ENCODE assay signal across 23 cellular contexts in the genomic region with DNA sequence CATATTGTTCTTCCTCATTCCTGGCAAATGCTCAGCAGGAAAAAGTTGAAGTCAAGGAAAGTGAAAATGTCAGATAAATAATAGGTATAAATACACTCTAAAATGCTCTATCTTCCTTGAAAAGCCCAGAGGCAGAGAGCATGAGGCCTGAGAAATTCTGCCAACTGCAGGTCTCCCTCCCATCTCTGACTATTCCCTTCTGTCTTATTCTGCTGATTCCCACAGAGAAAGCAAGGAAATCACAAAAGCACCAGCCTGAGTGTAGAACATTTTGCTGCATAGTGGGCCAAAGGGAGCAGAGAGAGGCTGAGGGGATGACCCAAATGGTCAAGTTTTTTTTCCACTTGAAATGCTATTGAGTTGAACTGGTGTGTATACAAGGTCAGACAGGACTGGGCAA.
"Had no signal": no experiment of that assay in that cellular context is flagged by ENCODE, and none has a peak within 500 bp of the region (broad histone marks: within the 10 kb centered on the region; RNA-seq: fewer than 3 reads in every experiment).

No MANE protein-coding gene starts in this region.

- ATAC-seq: naive thymus-derived CD4-positive, alpha-beta T cell; natural killer cell; psoas muscle; right cardiac atrium; sciatic nerve; stimulated activated naive B cell treated with anti-CD40 and anti-IgM and Interleukin-4, amounts not matched to agents 10 μg/mL and 1 μg/mL and 100 μg/mL, for 72 hours had no signal

- H3K27ac Mint-ChIP-seq: naive thymus-derived CD4-positive, alpha-beta T cell; natural killer cell; nephron; neural progenitor cell; progenitor cell of endocrine pancreas; stimulated activated naive B cell treated with anti-CD40 and anti-IgM and Interleukin-4, amounts not matched to agents 10 μg/mL and 1 μg/mL and 100 μg/mL, for 72 hours; stimulated activated naive CD8-positive, alpha-beta T cell treated with anti-CD3 and anti-CD28 coated beads, Interleukin-15, Interleukin-2, amounts not matched to agents 100 ng/mL and 50 ng/mL, for 24 hours had no signal

- H3K9me3 Mint-ChIP-seq: nephron, neural progenitor cell had no signal

- H3K4me3 Mint-ChIP-seq: naive thymus-derived CD4-positive, alpha-beta T cell; natural killer cell; nephron; neural progenitor cell; stimulated activated naive B cell treated with anti-CD40 and anti-IgM and Interleukin-4, amounts not matched to agents 10 μg/mL and 1 μg/mL and 100 μg/mL, for 72 hours; stimulated activated naive CD8-positive, alpha-beta T cell treated with anti-CD3 and anti-CD28 coated beads, Interleukin-15, Interleukin-2, amounts not matched to agents 100 ng/mL and 50 ng/mL, for 24 hours had no signal

- H3K36me3 Mint-ChIP-seq: natural killer cell; neural progenitor cell; stimulated activated naive B cell treated with anti-CD40 and anti-IgM and Interleukin-4, amounts not matched to agents 10 μg/mL and 1 μg/mL and 100 μg/mL, for 72 hours had no signal

- H3K4me1 Mint-ChIP-seq: natural killer cell; neural progenitor cell; stimulated activated naive B cell treated with anti-CD40 and anti-IgM and Interleukin-4, amounts not matched to agents 10 μg/mL and 1 μg/mL and 100 μg/mL, for 72 hours had no signal

- DNase-seq: naive thymus-derived CD4-positive, alpha-beta T cell; natural killer cell; occipital lobe; ovary; posterior cingulate gyrus; psoas muscle; right cardiac atrium; spleen; stimulated activated CD4-positive, alpha-beta T cell treated with anti-CD3 and anti-CD28 coated beads, Interleukin-12 subunit alpha, Interleukin-12 subunit beta, amount 100 ng/mL, for 4 hours; stimulated activated CD4-positive, alpha-beta T cell treated with anti-CD3 and anti-CD28 coated beads, Interleukin-1b, Interleukin-23, amount 100 ng/mL, for 48 hours; stimulated activated CD4-positive, alpha-beta T cell treated with anti-CD3 and anti-CD28 coated beads, Interleukin-4, amount 100 ng/mL, for 1 hour; stimulated activated CD4-positive, alpha-beta T cell treated with anti-CD3 and anti-CD28 coated beads, Interleukin-4, amount 100 ng/mL, for 4 hours; stimulated activated CD8-positive, alpha-beta memory T cell treated with anti-CD3 and anti-CD28 coated beads, Interleukin-4, amount 100 ng/mL, for 48 hours; stimulated activated naive B cell treated with anti-CD40 and anti-IgM and Interleukin-4, amounts not matched to agents 10 μg/mL and 1 μg/mL and 100 μg/mL, for 72 hours; stimulated activated naive CD4-positive, alpha-beta T cell treated with Interleukin-2 at 50 U/mL for 16 hours; stomach; thyroid gland; upper lobe of left lung had no signal
